ENCODE assay signal across 13 cellular contexts in genomic region chr12:67354322-67354721, GRCh38.
DNase-seq lines count a peak whose midpoint lies in the region; FAIRE-seq and TF ChIP-seq lines count a peak whose summit lies in the region.
"Had no signal": no experiment of that assay in that cellular context is flagged by ENCODE, and none has a peak within 500 bp of the region (broad histone marks: within the 10 kb centered on the region; RNA-seq: fewer than 3 reads in every experiment).

No MANE protein-coding gene starts in this region.

- H3K4me3 ChIP-seq in BLaER1 (no peak overlapping the region), small intestine (ENCODE audit: low read depth in 1 of 2, low read length in 2 of 2) (no peak overlapping the region)
- H3K4me3 ChIP-seq: GM23338, SJCRH30 had no signal

- H3K36me3 ChIP-seq in BLaER1 (no peaks in the 10 kb centered on the region), small intestine (ENCODE audit: control insufficient read depth in 2 of 2, insufficient read depth in 2 of 2, low read length in 2 of 2) (no peaks in the 10 kb centered on the region)
- H3K36me3 ChIP-seq: SJCRH30 had no signal

- peaks cover 3% of the 10 kb centered on the region for H3K27me3 Mint-ChIP-seq in nephron progenitor cell (ENCODE audit: low read depth, poor library complexity)

- FAIRE-seq in GM12891 (lab: Jason Lieb, UNC) (no peak), small intestine (lab: Jason Lieb, UNC) (no peak)

- no peak for TF ChIP-seq CTCF in nephron progenitor cell (IDR thresholded peaks at IDR 0.05)

- H3K4me1 ChIP-seq in BLaER1 (peaks cover 53% of the 10 kb centered on the region), small intestine (ENCODE audit: control insufficient read depth in 2 of 2, insufficient read depth in 1 of 2, low read depth in 1 of 2, low read length in 1 of 2) (peaks cover 0 to 5% of the 10 kb centered on the region in 2 donors)

- peak overlapping the region; percentile 37 for H3K27ac Mint-ChIP-seq in nephron progenitor cell
- H3K27ac Mint-ChIP-seq: CD8-positive, alpha-beta T cell; GM23338 had no signal

- DNase-seq in GM12891 (ENCODE audit: insufficient read length, low spot score) (no peak), fibroblast of gingiva (ENCODE audit: low read depth) (peak; percentile 27), nephron progenitor cell (no peak), NCI-H1048 (lab: John Stamatoyannopoulos, UW) (no peak), inferior parietal cortex (ENCODE audit: extremely low spot score) (no peak), small intestine (no peak)
- DNase-seq: activated effector memory CD4-positive, alpha-beta T cell treated with Interleukin-2 at 50 U/mL for 16 hours; CD8-positive, alpha-beta T cell; NK-92 treated with Interleukin-12 subunit alpha and Interleukin-12 subunit beta, amount 100 ng/mL, for 24 hours had no signal

- H3K27ac ChIP-seq in BLaER1 (peak overlapping the region; percentile 60; the same call in 1 of the 2 replicates), small intestine (ENCODE audit: low read depth in 1 of 2, low read length in 1 of 2) (no peak overlapping the region)
- H3K27ac ChIP-seq: epithelial cell of prostate, SJCRH30 had no signal

- no peaks in the 10 kb centered on the region for H3K36me3 Mint-ChIP-seq in nephron progenitor cell (ENCODE audit: low read depth)
- H3K36me3 Mint-ChIP-seq: CD8-positive, alpha-beta T cell had no signal

- peak overlapping the region; percentile 71 for H3K4me2 ChIP-seq in BLaER1
- H3K4me2 ChIP-seq: GM23338 had no signal

- no peaks in the 10 kb centered on the region for H3K9me3 Mint-ChIP-seq in nephron progenitor cell
- H3K9me3 Mint-ChIP-seq: CD8-positive, alpha-beta T cell; GM23338 had no signal

- WGBS in small intestine, 3 donors = 38 to 65% (median 63%) methylated on average over 5 of the region's 5 CpGs

- no peaks in the 10 kb centered on the region for H4K20me1 ChIP-seq in BLaER1

- no peak for TF ChIP-seq POLR2A in GM12891 (IDR thresholded peaks at IDR 0.05; ENCODE audit: low read depth, low read length)

- peak overlapping the region; percentile 54; the same call in 1 of the 2 replicates for H3K9ac ChIP-seq in BLaER1

- H3K9me3 ChIP-seq in BLaER1 = no peaks in the 10 kb centered on the region
- no peaks in the 10 kb centered on the region for H3K9me3 ChIP-seq in small intestine (ENCODE audit: control insufficient read depth, low read depth)
- H3K9me3 ChIP-seq: SJCRH30 had no signal

- H3K27me3 ChIP-seq in BLaER1 = no peaks in the 10 kb centered on the region
- H3K27me3 ChIP-seq in small intestine (ENCODE audit: control insufficient read depth in 2 of 2, insufficient read depth in 2 of 2, low read length in 2 of 2) = no peaks in the 10 kb centered on the region
- H3K27me3 ChIP-seq: SJCRH30 had no signal

- no peak overlapping the region for H3K4me3 Mint-ChIP-seq in nephron progenitor cell
- H3K4me3 Mint-ChIP-seq: CD8-positive, alpha-beta T cell; GM23338 had no signal

- peaks cover 49% of the 10 kb centered on the region for H3K4me1 Mint-ChIP-seq in nephron progenitor cell

TF ChIP-seq in GM12891, 5 proteins besides CTCF, POLR2A, EP300 and RAD21:
- peak; percentile 42; the same call in 1 of the 2 replicates for TF ChIP-seq SPI1 (IDR thresholded peaks at IDR 0.05; ENCODE audit: low read depth, low read length)
- no peak for TF ChIP-seq POU2F2 (IDR thresholded peaks at IDR 0.05; ENCODE audit: low read depth, low read length)
